In the genomic region with DNA sequence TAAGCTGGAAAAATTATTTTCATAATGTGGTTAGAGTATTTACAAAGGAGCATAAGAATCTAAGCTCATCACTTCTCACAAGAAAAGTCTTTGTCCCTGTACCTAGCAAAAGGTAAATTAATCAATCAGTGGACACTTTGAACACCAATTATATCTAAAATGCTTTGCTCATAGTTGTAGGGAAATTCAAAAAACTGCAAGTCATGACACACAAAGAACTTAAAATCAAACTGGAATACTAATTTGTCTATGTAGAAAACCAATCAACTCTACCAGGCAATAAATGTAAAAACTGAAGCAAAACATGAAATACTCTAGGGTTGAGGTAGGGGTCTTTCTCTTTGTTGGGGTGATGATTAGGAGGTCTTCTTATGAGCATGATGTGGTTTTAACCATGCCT, we compare ENCODE assay signal across 3 cellular contexts.
TF ChIP-seq lines count a peak whose summit lies in the region.

No MANE protein-coding gene starts in this region.

TF ChIP-seq in HepG2, 621 proteins besides CTCF, POLR2A, EP300 and RAD21:
- peak; percentile 71 for TF ChIP-seq NFE2L2 (IDR thresholded peaks at IDR 0.05; ENCODE audit: low read length)
- TF ChIP-seq RARG (CRISPR knock-in tag; IDR thresholded peaks at IDR 0.05; ENCODE audit: low read depth): no peak
- no peak for TF ChIP-seq FOSL2 (CRISPR knock-in tag; IDR thresholded peaks at IDR 0.05)
- no peak for TF ChIP-seq ZNF251 (CRISPR knock-in tag; IDR thresholded peaks at IDR 0.05)
- TF ChIP-seq HDAC2 (CRISPR knock-in tag; IDR thresholded peaks at IDR 0.05): no peak
- no peak for TF ChIP-seq TARDBP (CRISPR knock-in tag; IDR thresholded peaks at IDR 0.05)

TF ChIP-seq in GM23338, 12 proteins besides CTCF, POLR2A, EP300 and RAD21:
- TF ChIP-seq ZNF331 (CRISPR knock-in tag; IDR thresholded peaks at IDR 0.05; ENCODE audit: low read depth): no peak

TF ChIP-seq in K562, 482 proteins besides CTCF, POLR2A, EP300 and RAD21:
- TF ChIP-seq TEAD4 (IDR thresholded peaks at IDR 0.05; ENCODE audit: low read length) (no peak), TEAD4 (CRISPR knock-in tag; IDR thresholded peaks at IDR 0.05; ENCODE audit: borderline replicate concordance) (no peak), FOXA1 (IDR thresholded peaks at IDR 0.05; ENCODE audit: borderline replicate concordance) (no peak), ZNF830 (CRISPR knock-in tag; IDR thresholded peaks at IDR 0.05) (no peak), TCF7 (IDR thresholded peaks at IDR 0.05; ENCODE audit: borderline replicate concordance) (no peak), NFE2L1 (tag; IDR thresholded peaks at IDR 0.05; ENCODE audit: borderline replicate concordance, low read depth) (0 out of 2 replicates have a peak, but pooled peaks have one; percentile 21), TGIF2 (CRISPR knock-in tag; IDR thresholded peaks at IDR 0.05) (no peak), C11orf30 (IDR thresholded peaks at IDR 0.05; ENCODE audit: low read depth) (peak; percentile 43; the same call in 1 of the 2 replicates), NFE2 (IDR thresholded peaks at IDR 0.05; ENCODE audit: low read depth) (0 out of 2 replicates have a peak, but pooled peaks have one; percentile 4), ZNF639 (CRISPR knock-in tag; conservative IDR thresholded peaks at IDR 0.05 in 1 of 2, IDR thresholded peaks at IDR 0.05 in 1 of 2) (no peak), POLR2AphosphoS2 (IDR thresholded peaks at IDR 0.05; ENCODE audit: low read length) (no peak), ZFP30 (CRISPR knock-in tag; IDR thresholded peaks at IDR 0.05; ENCODE audit: borderline replicate concordance) (no peak), USF2 (CRISPR knock-in tag; IDR thresholded peaks at IDR 0.05) (no peak), HMGN3 (IDR thresholded peaks at IDR 0.05; ENCODE audit: borderline replicate concordance, extremely low read depth, insufficient read length, low read depth, low read length) (no peak), STAG1 (CRISPR knock-in tag; IDR thresholded peaks at IDR 0.05; ENCODE audit: borderline replicate concordance) (no peak), JUNB (CRISPR knock-in tag; conservative IDR thresholded peaks at IDR 0.05) (no peak), ELF4 (CRISPR knock-in tag; IDR thresholded peaks at IDR 0.05) (no peak), SLC30A9 (CRISPR knock-in tag; IDR thresholded peaks at IDR 0.05) (no peak), ZNF316 (IDR thresholded peaks at IDR 0.05) (peak; percentile 67), CEBPB (tag; IDR thresholded peaks at IDR 0.05) (no peak), MAFG (tag; conservative IDR thresholded peaks at IDR 0.05) (peak; percentile 72), ZNF695 (CRISPR knock-in tag; IDR thresholded peaks at IDR 0.05) (no peak)
- TF ChIP-seq, protein P1, sequence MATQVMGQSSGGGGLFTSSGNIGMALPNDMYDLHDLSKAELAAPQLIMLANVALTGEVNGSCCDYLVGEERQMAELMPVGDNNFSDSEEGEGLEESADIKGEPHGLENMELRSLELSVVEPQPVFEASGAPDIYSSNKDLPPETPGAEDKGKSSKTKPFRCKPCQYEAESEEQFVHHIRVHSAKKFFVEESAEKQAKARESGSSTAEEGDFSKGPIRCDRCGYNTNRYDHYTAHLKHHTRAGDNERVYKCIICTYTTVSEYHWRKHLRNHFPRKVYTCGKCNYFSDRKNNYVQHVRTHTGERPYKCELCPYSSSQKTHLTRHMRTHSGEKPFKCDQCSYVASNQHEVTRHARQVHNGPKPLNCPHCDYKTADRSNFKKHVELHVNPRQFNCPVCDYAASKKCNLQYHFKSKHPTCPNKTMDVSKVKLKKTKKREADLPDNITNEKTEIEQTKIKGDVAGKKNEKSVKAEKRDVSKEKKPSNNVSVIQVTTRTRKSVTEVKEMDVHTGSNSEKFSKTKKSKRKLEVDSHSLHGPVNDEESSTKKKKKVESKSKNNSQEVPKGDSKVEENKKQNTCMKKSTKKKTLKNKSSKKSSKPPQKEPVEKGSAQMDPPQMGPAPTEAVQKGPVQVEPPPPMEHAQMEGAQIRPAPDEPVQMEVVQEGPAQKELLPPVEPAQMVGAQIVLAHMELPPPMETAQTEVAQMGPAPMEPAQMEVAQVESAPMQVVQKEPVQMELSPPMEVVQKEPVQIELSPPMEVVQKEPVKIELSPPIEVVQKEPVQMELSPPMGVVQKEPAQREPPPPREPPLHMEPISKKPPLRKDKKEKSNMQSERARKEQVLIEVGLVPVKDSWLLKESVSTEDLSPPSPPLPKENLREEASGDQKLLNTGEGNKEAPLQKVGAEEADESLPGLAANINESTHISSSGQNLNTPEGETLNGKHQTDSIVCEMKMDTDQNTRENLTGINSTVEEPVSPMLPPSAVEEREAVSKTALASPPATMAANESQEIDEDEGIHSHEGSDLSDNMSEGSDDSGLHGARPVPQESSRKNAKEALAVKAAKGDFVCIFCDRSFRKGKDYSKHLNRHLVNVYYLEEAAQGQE (CRISPR knock-in tag; IDR thresholded peaks at IDR 0.05; ENCODE audit: low read depth): no peak
- TF ChIP-seq, protein P2, sequence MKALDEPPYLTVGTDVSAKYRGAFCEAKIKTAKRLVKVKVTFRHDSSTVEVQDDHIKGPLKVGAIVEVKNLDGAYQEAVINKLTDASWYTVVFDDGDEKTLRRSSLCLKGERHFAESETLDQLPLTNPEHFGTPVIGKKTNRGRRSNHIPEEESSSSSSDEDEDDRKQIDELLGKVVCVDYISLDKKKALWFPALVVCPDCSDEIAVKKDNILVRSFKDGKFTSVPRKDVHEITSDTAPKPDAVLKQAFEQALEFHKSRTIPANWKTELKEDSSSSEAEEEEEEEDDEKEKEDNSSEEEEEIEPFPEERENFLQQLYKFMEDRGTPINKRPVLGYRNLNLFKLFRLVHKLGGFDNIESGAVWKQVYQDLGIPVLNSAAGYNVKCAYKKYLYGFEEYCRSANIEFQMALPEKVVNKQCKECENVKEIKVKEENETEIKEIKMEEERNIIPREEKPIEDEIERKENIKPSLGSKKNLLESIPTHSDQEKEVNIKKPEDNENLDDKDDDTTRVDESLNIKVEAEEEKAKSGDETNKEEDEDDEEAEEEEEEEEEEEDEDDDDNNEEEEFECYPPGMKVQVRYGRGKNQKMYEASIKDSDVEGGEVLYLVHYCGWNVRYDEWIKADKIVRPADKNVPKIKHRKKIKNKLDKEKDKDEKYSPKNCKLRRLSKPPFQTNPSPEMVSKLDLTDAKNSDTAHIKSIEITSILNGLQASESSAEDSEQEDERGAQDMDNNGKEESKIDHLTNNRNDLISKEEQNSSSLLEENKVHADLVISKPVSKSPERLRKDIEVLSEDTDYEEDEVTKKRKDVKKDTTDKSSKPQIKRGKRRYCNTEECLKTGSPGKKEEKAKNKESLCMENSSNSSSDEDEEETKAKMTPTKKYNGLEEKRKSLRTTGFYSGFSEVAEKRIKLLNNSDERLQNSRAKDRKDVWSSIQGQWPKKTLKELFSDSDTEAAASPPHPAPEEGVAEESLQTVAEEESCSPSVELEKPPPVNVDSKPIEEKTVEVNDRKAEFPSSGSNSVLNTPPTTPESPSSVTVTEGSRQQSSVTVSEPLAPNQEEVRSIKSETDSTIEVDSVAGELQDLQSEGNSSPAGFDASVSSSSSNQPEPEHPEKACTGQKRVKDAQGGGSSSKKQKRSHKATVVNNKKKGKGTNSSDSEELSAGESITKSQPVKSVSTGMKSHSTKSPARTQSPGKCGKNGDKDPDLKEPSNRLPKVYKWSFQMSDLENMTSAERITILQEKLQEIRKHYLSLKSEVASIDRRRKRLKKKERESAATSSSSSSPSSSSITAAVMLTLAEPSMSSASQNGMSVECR (CRISPR knock-in tag; IDR thresholded peaks at IDR 0.05): no peak
